Comparison of ENCODE assay signal across 1 cellular context in the genomic region with DNA sequence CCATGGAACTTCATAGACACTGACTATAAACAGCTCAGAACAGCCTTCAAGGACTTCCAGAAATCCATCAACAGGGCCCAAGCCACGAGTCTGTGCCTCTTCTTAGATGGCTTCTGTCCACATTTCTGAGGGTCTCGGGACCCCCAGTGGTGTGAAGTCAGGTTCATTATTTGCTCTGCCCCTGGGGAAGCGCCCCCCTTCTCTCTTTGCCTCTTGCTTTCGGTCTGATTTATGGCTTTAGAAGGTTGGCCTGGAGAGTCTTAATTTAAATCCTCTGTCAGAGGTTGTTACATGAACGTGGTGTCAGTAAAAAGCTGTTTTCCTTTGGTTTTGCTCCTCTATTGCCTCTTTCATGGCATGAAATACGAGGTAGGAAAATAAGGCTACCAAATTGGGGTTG.
TF ChIP-seq lines count a peak whose summit lies in the region.

No MANE protein-coding gene starts in this region.

TF ChIP-seq in GM12878, 131 proteins besides CTCF, POLR2A, EP300 and RAD21 (continued from another document):
- TF ChIP-seq PRDM15 (CRISPR knock-in tag; IDR thresholded peaks at IDR 0.05) = no peak
